ENCODE assay signal across 22 cellular contexts in genomic region chr5:60517850-60518249, GRCh38.
A peak's percentile ranks its signal among the peaks of the same experiment; 100 is the strongest.
DNase-seq lines count a peak whose midpoint lies in the region; ATAC-seq lines count a peak whose summit lies in the region.
"Had no signal": no experiment of that assay in that cellular context is flagged by ENCODE, and none has a peak within 500 bp of the region (broad histone marks: within the 10 kb centered on the region; RNA-seq: fewer than 3 reads in every experiment).

No MANE protein-coding gene starts in this region.

- H3K27me3 Mint-ChIP-seq in stimulated activated memory B cell treated with anti-CD40 and anti-IgM and Interleukin-4, amounts not matched to agents 10 μg/mL and 1 μg/mL and 100 μg/mL, for 72 hours = no peaks in the 10 kb centered on the region

- H3K4me1 ChIP-seq in muscle layer of colon (ENCODE audit: insufficient read depth, low read length) = peaks cover 60% of the 10 kb centered on the region
- H3K4me1 ChIP-seq: SJCRH30 had no signal

- peak overlapping the region; percentile 48 for H3K27ac Mint-ChIP-seq in stimulated activated memory B cell treated with anti-CD40 and anti-IgM and Interleukin-4, amounts not matched to agents 10 μg/mL and 1 μg/mL and 100 μg/mL, for 72 hours
- H3K27ac Mint-ChIP-seq: CD8-positive, alpha-beta T cell had no signal

- DNase-seq in DMS 273 (lab: John Stamatoyannopoulos, UW; ENCODE audit: unreplicated experiment) = peak; percentile 54
- DNase-seq in DMS 273 treated with DMSO at 0.1 percent for 48 hours (lab: John Stamatoyannopoulos, UW) = no peak
- no peak for DNase-seq in NCI-H82 (lab: John Stamatoyannopoulos, UW)
- DNase-seq in inferior parietal cortex (ENCODE audit: extremely low spot score) = no peak
- DNase-seq: ACHN; CD8-positive, alpha-beta T cell; GDM1; IMR-90; NCI-H1105; NCI-H146; NCI-H2029 treated with DMSO at 0.1 percent for 48 hours; NCI-H226; NCI-H510A treated with DMSO at 0.1 percent for 48 hours; NCI-H774; OCI-M1; SJCRH30 had no signal

- H3K27ac ChIP-seq in muscle layer of colon (ENCODE audit: low read depth, low read length) = peak overlapping the region; percentile 31
- H3K27ac ChIP-seq: BLaER1 treated with 17β-estradiol and CSF1 and Interleukin-3, amounts not matched to agents 10 nM and 100 nM; KMS-11; SJCRH30 had no signal

- H3K9me3 Mint-ChIP-seq in stimulated activated memory B cell treated with anti-CD40 and anti-IgM and Interleukin-4, amounts not matched to agents 10 μg/mL and 1 μg/mL and 100 μg/mL, for 72 hours = no peaks in the 10 kb centered on the region
- H3K9me3 Mint-ChIP-seq: CD8-positive, alpha-beta T cell had no signal

- no peaks in the 10 kb centered on the region for H3K27me3 ChIP-seq in muscle layer of colon (ENCODE audit: control insufficient read depth in 1 of 2, insufficient read depth in 2 of 2, low read length in 2 of 2)
- H3K27me3 ChIP-seq: BLaER1 treated with 17β-estradiol and CSF1 and Interleukin-3, amounts not matched to agents 10 nM and 100 nM; SJCRH30 had no signal

- no peak overlapping the region for H3K4me3 ChIP-seq in muscle layer of colon (ENCODE audit: low read depth in 1 of 2, low read length in 2 of 2)
- H3K4me3 ChIP-seq: BLaER1 treated with 17β-estradiol and CSF1 and Interleukin-3, amounts not matched to agents 10 nM and 100 nM; SJCRH30 had no signal

- H3K36me3 Mint-ChIP-seq in stimulated activated memory B cell treated with anti-CD40 and anti-IgM and Interleukin-4, amounts not matched to agents 10 μg/mL and 1 μg/mL and 100 μg/mL, for 72 hours = no peaks in the 10 kb centered on the region
- H3K36me3 Mint-ChIP-seq: CD8-positive, alpha-beta T cell had no signal

- H3K36me3 ChIP-seq in muscle layer of colon (ENCODE audit: insufficient read depth, low read length) = no peaks in the 10 kb centered on the region
- H3K36me3 ChIP-seq: SJCRH30 had no signal

- H3K4me1 Mint-ChIP-seq in stimulated activated memory B cell treated with anti-CD40 and anti-IgM and Interleukin-4, amounts not matched to agents 10 μg/mL and 1 μg/mL and 100 μg/mL, for 72 hours = peaks cover 22% of the 10 kb centered on the region

- no peaks in the 10 kb centered on the region for H3K9me3 ChIP-seq in muscle layer of colon (ENCODE audit: low read length)
- H3K9me3 ChIP-seq: SJCRH30 had no signal

- H3K9ac ChIP-seq in muscle layer of colon (ENCODE audit: low read length) = no peak overlapping the region
- H3K9ac ChIP-seq: BLaER1 treated with 17β-estradiol and CSF1 and Interleukin-3, amounts not matched to agents 10 nM and 100 nM; KMS-11 had no signal

- H3K4me3 Mint-ChIP-seq in stimulated activated memory B cell treated with anti-CD40 and anti-IgM and Interleukin-4, amounts not matched to agents 10 μg/mL and 1 μg/mL and 100 μg/mL, for 72 hours = no peak overlapping the region
- H3K4me3 Mint-ChIP-seq: CD8-positive, alpha-beta T cell had no signal

- no peak for ATAC-seq in stimulated activated memory B cell treated with anti-CD40 and anti-IgM and Interleukin-4, amounts not matched to agents 10 μg/mL and 1 μg/mL and 100 μg/mL, for 72 hours
- ATAC-seq in GM21786 (IDR thresholded peaks at IDR 0.05; ENCODE audit: unreplicated experiment) (no peak), GM18511 (IDR thresholded peaks at IDR 0.05; ENCODE audit: unreplicated experiment) (no peak)
- ATAC-seq: CD8-positive, alpha-beta T cell had no signal
